ENCODE assay signal across 1 cellular context in the genomic region with DNA sequence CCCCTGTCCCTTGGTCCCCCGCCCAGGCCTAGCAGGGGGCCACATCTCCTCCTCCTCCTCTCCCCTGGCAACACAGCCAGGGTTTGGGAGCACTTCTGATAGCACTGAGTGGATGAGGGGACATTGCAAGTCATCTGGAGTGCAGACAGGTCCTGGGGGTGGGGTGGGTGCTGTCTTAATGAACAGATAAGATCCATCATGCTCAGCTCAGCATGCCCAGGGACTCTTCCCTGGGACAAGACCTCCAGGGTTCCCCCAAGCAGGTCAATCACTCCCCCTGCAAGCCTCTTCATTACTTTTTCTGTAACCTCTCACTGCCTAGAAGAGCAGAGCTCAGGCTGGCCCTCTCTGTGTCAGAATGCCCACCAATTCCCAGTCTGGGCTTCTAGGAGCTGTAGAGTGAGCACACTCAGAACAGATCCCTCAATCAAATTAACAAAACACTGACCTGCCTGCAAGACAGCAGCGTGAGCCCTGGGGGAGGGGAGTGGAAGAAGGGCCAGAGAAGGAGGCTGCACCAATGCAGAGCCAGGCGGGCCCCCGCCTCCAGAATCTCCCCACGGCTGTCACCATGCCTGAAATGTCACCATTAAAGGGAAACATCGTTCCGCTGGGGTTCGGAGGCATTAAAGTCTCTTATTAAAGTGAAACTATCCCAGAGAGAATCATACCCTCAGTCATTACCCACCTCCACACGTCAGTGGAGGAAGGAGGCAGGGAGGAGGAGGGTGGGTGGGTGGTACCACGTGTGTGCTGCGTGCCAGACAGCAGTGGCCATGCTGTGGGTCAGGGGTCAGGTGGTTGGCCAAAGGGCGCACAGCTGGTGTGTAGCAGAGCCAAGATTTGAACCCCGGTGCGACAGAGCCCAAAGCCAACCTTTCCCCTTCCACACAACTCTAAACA.
TF ChIP-seq lines count a peak whose summit lies in the region.

No MANE protein-coding gene starts in this region.

TF ChIP-seq in GM12878, 131 proteins besides CTCF, POLR2A, EP300 and RAD21 (continued from another document):
- no peak for TF ChIP-seq JUND (IDR thresholded peaks at IDR 0.05; ENCODE audit: low read depth, low read length)
